Comparison of ENCODE assay signal across 8 cellular contexts in genomic region chr22:39622881-39623367, GRCh38. TPM values are rescaled to one million over a fixed set of nuclear protein-coding genes. Genes with fewer than 3 reads are reported as not detected.
DNase-seq lines count a peak whose midpoint lies in the region; ATAC-seq and TF ChIP-seq lines count a peak whose summit lies in the region.

No MANE protein-coding gene starts in this region.

- POLR2A ChIA-PET in WTC11 (lab: Charles Lee), result no interaction called here

- intact Hi-C loops in Right ventricle myocardium superior (cut with DNase I), result loop anchor here (5.0 kb wide), 1 partner anchor 409 kb away; no protein-coding TSS in a partner anchor

- no peaks in the 10 kb centered on the region for H3K27me3 Mint-ChIP-seq in WTC11 (ENCODE audit: low read depth)

- H3K4me3 Mint-ChIP-seq in WTC11, result no peak overlapping the region

- peak; percentile 74 for ATAC-seq in Right ventricle myocardium superior (ENCODE audit: poor library complexity)
- ATAC-seq in WTC11, result peak; percentile 74

- no peaks in the 10 kb centered on the region for H3K36me3 ChIP-seq in right atrium auricular region

- H3K27ac ChIP-seq in right atrium auricular region, result no peak overlapping the region

- CTCF ChIA-PET in WTC11 (lab: Charles Lee), result interaction anchor here (0.6 to 1.2 kb wide), 5 partner anchors 31 to 185 kb away, joined by 3 to 4 read pairs (median 3); no protein-coding TSS in a partner anchor

- no peaks in the 10 kb centered on the region for H3K9me3 Mint-ChIP-seq in WTC11

- peaks cover 0 to 7% of the 10 kb centered on the region in 2 donors for H3K27me3 ChIP-seq in right atrium auricular region

- peaks cover 21% of the 10 kb centered on the region for H3K4me1 Mint-ChIP-seq in WTC11

- H3K36me3 Mint-ChIP-seq in WTC11, result no peaks in the 10 kb centered on the region

- no peak overlapping the region for H3K27ac Mint-ChIP-seq in WTC11

- DNase-seq in Right ventricle myocardium superior (peak; percentile 81), right atrium auricular region (ENCODE audit: low spot score) (no peak), WTC11 (ENCODE audit: low spot score) (peak; percentile 87), cardiac fibroblast (ENCODE audit: low read depth in 2 of 2) (peak; percentile 28 to 35), medulla oblongata (ENCODE audit: extremely low spot score) (peak; percentile 32), NCI-H2107 (lab: John Stamatoyannopoulos, UW) (no peak), KG1 (lab: John Stamatoyannopoulos, UW) (no peak)
- DNase-seq in stimulated activated CD8-positive, alpha-beta memory T cell treated with anti-CD3 and anti-CD28 coated beads, Interleukin-4, amount 100 ng/mL, for 4 hours (ENCODE audit: low read depth in 2 of 2, low spot score in 1 of 2), result peak; percentile 31 to 47

- TF ChIP-seq CTCF in right atrium auricular region (IDR thresholded peaks at IDR 0.05) (peak in 1 of 2 donors; percentile 63), WTC11 (IDR thresholded peaks at IDR 0.05) (peak; percentile 60), cardiac fibroblast (IDR thresholded peaks at IDR 0.05; ENCODE audit: low read depth, low read length) (peak; percentile 58)

- no peaks in the 10 kb centered on the region for H3K4me1 ChIP-seq in right atrium auricular region

- no peaks in the 10 kb centered on the region for H3K9me3 ChIP-seq in right atrium auricular region

- no peak overlapping the region for H3K4me3 ChIP-seq in right atrium auricular region
- no peak overlapping the region for H3K4me3 ChIP-seq in cardiac fibroblast (replicated peaks in 1 of 2; ENCODE audit: low read depth in 2 of 2, low read length in 2 of 2)

TF ChIP-seq in WTC11, 78 proteins besides CTCF, POLR2A, EP300 and RAD21:
- peak; percentile 51; the same call in 1 of the 2 replicates for TF ChIP-seq FOXP4 (CRISPR knock-in tag; IDR thresholded peaks at IDR 0.05)
- no peak for TF ChIP-seq ZMAT4 (CRISPR knock-in tag; IDR thresholded peaks at IDR 0.05)
- 0 out of 2 replicates have a peak, but pooled peaks have one; percentile 52 for TF ChIP-seq ZNF121 (CRISPR knock-in tag; IDR thresholded peaks at IDR 0.05)
- no peak for TF ChIP-seq HMGXB4 (CRISPR knock-in tag; IDR thresholded peaks at IDR 0.05)
- 0 out of 2 replicates have a peak, but pooled peaks have one; percentile 86 for TF ChIP-seq ZBTB43 (CRISPR knock-in tag; IDR thresholded peaks at IDR 0.05)

RNA-seq across cellular contexts. Expression of gene CACNA1I, which starts 52.4 kb away (rescaled TPM):
- total RNA-seq in Right ventricle myocardium superior (0.03 TPM), right atrium auricular region (under 1 TPM in 1 of 2 donors, not detected in 1; 0.08 TPM), WTC11 (2021) (2.1 to 2.9 TPM (median 2.3 TPM) in 3 replicates)

Comparison
In these comparisons a context has a peak if more than half of its experiments do, and no peak if none do; other contexts are left out.
1. DNase-seq: peak in Right ventricle myocardium superior (single experiment), WTC11 (single experiment), cardiac fibroblast (2 of 2), medulla oblongata (single experiment) and stimulated activated CD8-positive, alpha-beta memory T cell treated with anti-CD3 and anti-CD28 coated beads, Interleukin-4, amount 100 ng/mL, for 4 hours (2 of 2); none in right atrium auricular region (single experiment), NCI-H2107 (single experiment) and KG1 (single experiment).